18 cellular contexts compared by ENCODE assay signal in genomic region chr3:162643245-162643644, GRCh38.
DNase-seq lines count a peak whose midpoint lies in the region; ATAC-seq and TF ChIP-seq lines count a peak whose summit lies in the region.
"Had no signal": no experiment of that assay in that cellular context is flagged by ENCODE, and none has a peak within 500 bp of the region (broad histone marks: within the 10 kb centered on the region; RNA-seq: fewer than 3 reads in every experiment).

No MANE protein-coding gene starts in this region.

- intact Hi-C loops in gastrocnemius medialis (cut with DNase I; ENCODE audit: low total_unique reads), result no loop called here

- H3K27ac ChIP-seq in SU-DHL-6 (ENCODE audit: low read depth, low read length) (no peak overlapping the region), gastrocnemius medialis (no peak overlapping the region)
- H3K27ac ChIP-seq: 22Rv1, C4-2B, SJSA1 had no signal

- H3K4me1 ChIP-seq in gastrocnemius medialis, result no peaks in the 10 kb centered on the region
- H3K4me1 ChIP-seq: SJSA1 had no signal

- H3F3A ChIP-seq in SU-DHL-6 (ENCODE audit: insufficient read depth), result no peaks in the 10 kb centered on the region

- TF ChIP-seq CTCF in SU-DHL-6 (IDR thresholded peaks at IDR 0.05; ENCODE audit: insufficient read depth, low read length, poor library complexity, severe bottlenecking) (no peak), gastrocnemius medialis (IDR thresholded peaks at IDR 0.05 in 4 of 5, conservative IDR thresholded peaks at IDR 0.05 in 1 of 5) (no peak)

- DNase-seq in SIG-M5 treated with dmso at 0.1 percent for 504 hours (lab: John Stamatoyannopoulos, UW; ENCODE audit: unreplicated experiment), result peak; percentile 5
- no peak for DNase-seq in SIG-M5 (lab: John Stamatoyannopoulos, UW)
- DNase-seq in fibroblast of gingiva (ENCODE audit: low read depth), result peak; percentile 1
- DNase-seq in NCI-H524 treated with DMSO at 0.1 percent for 48 hours (lab: John Stamatoyannopoulos, UW), result no peak
- DNase-seq in gastrocnemius medialis, result no peak
- DNase-seq in Ammon's horn (ENCODE audit: low spot score), result no peak
- DNase-seq in OCI-M2 (lab: John Stamatoyannopoulos, UW; ENCODE audit: unreplicated experiment), result no peak
- DNase-seq: DMS153, NCI-H1694, NCI-H2107, NCI-H446 treated with DMSO at 0.1 percent for 48 hours, NCI-H774, T-cell had no signal

- H3K9me3 ChIP-seq in SU-DHL-6 (ENCODE audit: insufficient read depth, low read length) (peaks cover 11% of the 10 kb centered on the region), gastrocnemius medialis (no peaks in the 10 kb centered on the region)

- no peaks in the 10 kb centered on the region for H3K27me3 ChIP-seq in SU-DHL-6 (ENCODE audit: low read length)
- H3K27me3 ChIP-seq in gastrocnemius medialis, result no peaks in the 10 kb centered on the region
- H3K27me3 ChIP-seq: SJSA1 had no signal

- no peak for TF ChIP-seq POLR2A in gastrocnemius medialis (IDR thresholded peaks at IDR 0.05)

- peak overlapping the region; percentile 56 for H2AFZ ChIP-seq in SU-DHL-6 (ENCODE audit: low read depth, low read length, severe bottlenecking)

- ATAC-seq in gastrocnemius medialis, result no peak
- ATAC-seq: HCT116, T-cell had no signal

- in situ Hi-C loops in gastrocnemius medialis (cut with MboI; ENCODE audit: low sequenced_read_pairs in 4 of 4), result no loop called here

- H3K79me2 ChIP-seq in SU-DHL-6 (ENCODE audit: insufficient read depth, low read length), result no peaks in the 10 kb centered on the region

- H3K9ac ChIP-seq in SU-DHL-6 (ENCODE audit: low read length), result no peak overlapping the region

- H3K36me3 ChIP-seq in SU-DHL-6 (ENCODE audit: low read length) (no peaks in the 10 kb centered on the region), gastrocnemius medialis (no peaks in the 10 kb centered on the region)
- H3K36me3 ChIP-seq: SJSA1 had no signal

- no peak overlapping the region for H3K4me2 ChIP-seq in SU-DHL-6 (ENCODE audit: low read depth, low read length, poor library complexity, severe bottlenecking)

- no peaks in the 10 kb centered on the region for H3K9me2 ChIP-seq in SU-DHL-6 (replicated peaks; ENCODE audit: insufficient read depth, low read length)

- no peaks in the 10 kb centered on the region for H4K20me1 ChIP-seq in SU-DHL-6 (ENCODE audit: low read depth, low read length)

- H3K4me3 ChIP-seq in SU-DHL-6 (ENCODE audit: insufficient read depth, low read length, poor library complexity, severe bottlenecking) (no peak overlapping the region), gastrocnemius medialis (no peak overlapping the region)
- H3K4me3 ChIP-seq: SJSA1 had no signal

Comparison
In these comparisons a context has a peak if more than half of its experiments do, and no peak if none do; other contexts are left out.
1. DNase-seq: peak in SIG-M5 treated with dmso at 0.1 percent for 504 hours (single experiment) and fibroblast of gingiva (single experiment); none in SIG-M5 (single experiment), NCI-H524 treated with DMSO at 0.1 percent for 48 hours (single experiment), gastrocnemius medialis (0 of 2), Ammon's horn (single experiment) and OCI-M2 (single experiment).